In the genomic region with DNA sequence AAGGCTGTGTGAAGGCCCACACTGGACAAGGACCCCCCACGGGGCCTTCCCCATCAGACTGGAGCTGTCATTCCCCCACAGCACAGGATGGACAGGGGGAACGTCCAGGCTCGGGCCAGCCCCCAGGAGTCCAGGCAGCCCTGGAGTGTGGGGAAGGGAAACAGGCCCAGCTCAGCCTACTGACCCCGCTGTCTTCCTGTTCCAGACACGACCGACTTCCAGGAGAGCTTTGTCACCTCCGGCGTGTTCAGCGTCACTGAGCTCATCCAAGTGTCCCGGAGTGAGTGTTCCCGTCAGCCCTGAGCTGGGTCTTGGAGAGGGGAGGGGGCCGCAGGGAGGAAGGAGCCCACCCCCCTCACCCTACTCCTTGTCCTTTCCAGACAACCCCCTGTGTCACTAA, we compare ENCODE assay signal across 20 cellular contexts. TPM values are rescaled to one million over a fixed set of nuclear protein-coding genes. Genes with fewer than 3 reads are reported as not detected.
DNase-seq lines count a peak whose midpoint lies in the region; ATAC-seq and TF ChIP-seq lines count a peak whose summit lies in the region.
"Had no signal": no experiment of that assay in that cellular context is flagged by ENCODE, and none has a peak within 500 bp of the region (broad histone marks: within the 10 kb centered on the region; RNA-seq: fewer than 3 reads in every experiment).

No MANE protein-coding gene starts in this region.

- H3K36me3 ChIP-seq in neural progenitor cell (no peaks in the 10 kb centered on the region), thoracic aorta (peaks cover 30% of the 10 kb centered on the region)

- TF ChIP-seq CTCF in neural progenitor cell (IDR thresholded peaks at IDR 0.05) = no peak
- no peak for TF ChIP-seq CTCF in thoracic aorta (IDR thresholded peaks at IDR 0.05)
- no peak for TF ChIP-seq CTCF in WTC11 (IDR thresholded peaks at IDR 0.05)

- peaks cover 10% of the 10 kb centered on the region for H3K4me1 Mint-ChIP-seq in activated T-helper 17 cell treated with anti-CD3 and anti-CD28 coated beads, Interleukin-2, amount 50 U/mL, for 72 hours
- H3K4me1 Mint-ChIP-seq in neural progenitor cell (peaks cover 14% of the 10 kb centered on the region), WTC11 (peaks cover 9% of the 10 kb centered on the region)

- no peak overlapping the region for H3K4me2 ChIP-seq in neural progenitor cell

- no peaks in the 10 kb centered on the region for H3K27me3 ChIP-seq in neural progenitor cell
- no peaks in the 10 kb centered on the region for H3K27me3 ChIP-seq in thoracic aorta (replicated peaks; ENCODE audit: insufficient read depth)
- H3K27me3 ChIP-seq: pancreas had no signal

- H3K27ac ChIP-seq in neural progenitor cell (no peak overlapping the region), thoracic aorta (peak overlapping the region; percentile 58 to 84)

- H3K27ac Mint-ChIP-seq in activated T-helper 17 cell treated with anti-CD3 and anti-CD28 coated beads, Interleukin-2, amount 50 U/mL, for 72 hours = no peak overlapping the region
- H3K27ac Mint-ChIP-seq in neural progenitor cell = no peak overlapping the region
- H3K27ac Mint-ChIP-seq in WTC11 = no peak overlapping the region

- no peaks in the 10 kb centered on the region for H3K79me2 ChIP-seq in neural progenitor cell (ENCODE audit: low read depth)

- ATAC-seq in activated T-helper 17 cell treated with anti-CD3 and anti-CD28 coated beads, Interleukin-2, amount 50 U/mL, for 72 hours (replicated peaks) = no peak
- ATAC-seq in thoracic aorta (ENCODE audit: insufficient number of reproducible peaks, low FRiP score, low read depth) (no peak), HG03521 (IDR thresholded peaks at IDR 0.05; ENCODE audit: unreplicated experiment) (no peak), WTC11 (no peak)
- ATAC-seq: HCT116, pancreas had no signal

- H4K20me1 ChIP-seq in neural progenitor cell (ENCODE audit: low read depth) = no peaks in the 10 kb centered on the region

- H3F3A ChIP-seq in neural progenitor cell (ENCODE audit: low read depth) = no peaks in the 10 kb centered on the region

- peaks cover 29% of the 10 kb centered on the region for H3K36me3 Mint-ChIP-seq in activated T-helper 17 cell treated with anti-CD3 and anti-CD28 coated beads, Interleukin-2, amount 50 U/mL, for 72 hours (ENCODE audit: low read depth)
- H3K36me3 Mint-ChIP-seq in neural progenitor cell (no peaks in the 10 kb centered on the region), WTC11 (no peaks in the 10 kb centered on the region)
- H3K36me3 Mint-ChIP-seq: activated naive CD4-positive, alpha-beta T cell treated with anti-CD3 and anti-CD28 coated beads, Interleukin-2, amount 50 U/mL, for 24 hours had no signal

- POLR2A ChIA-PET in WTC11 (lab: Charles Lee) = no interaction called here

- DNase-seq in dermis blood vessel endothelial cell = peak; percentile 61
- DNase-seq in neural progenitor cell (ENCODE audit: low spot score) = peak; percentile 40
- DNase-seq in thoracic aorta (ENCODE audit: low spot score) = no peak
- DNase-seq in WTC11 (ENCODE audit: low spot score) = no peak
- no peak for DNase-seq in HuH-7.5 (ENCODE audit: low spot score)
- DNase-seq: activated T-cell treated with anti-CD3 and anti-CD28 coated beads, Interleukin-2, amount 50 U/mL, for 1 hour; effector CD4-positive, alpha-beta T cell; EL; hippocampal formation; Karpas-422; NCI-H1417; pancreas; stimulated activated CD4-positive, alpha-beta T cell treated with anti-CD3 and anti-CD28 coated beads, Interleukin-15, amount 100 ng/mL, for 24 hours; stimulated activated naive CD4-positive, alpha-beta T cell treated with Interleukin-2 at 50 U/mL for 16 hours had no signal

- H3K4me3 Mint-ChIP-seq in activated T-helper 17 cell treated with anti-CD3 and anti-CD28 coated beads, Interleukin-2, amount 50 U/mL, for 72 hours = peak overlapping the region; percentile 94
- no peak overlapping the region for H3K4me3 Mint-ChIP-seq in neural progenitor cell
- H3K4me3 Mint-ChIP-seq in WTC11 = no peak overlapping the region

- no peaks in the 10 kb centered on the region for H3K9me3 ChIP-seq in neural progenitor cell (ENCODE audit: low read depth)
- H3K9me3 ChIP-seq in thoracic aorta = no peaks in the 10 kb centered on the region
- H3K9me3 ChIP-seq: pancreas had no signal

- no peaks in the 10 kb centered on the region for H3K9me3 Mint-ChIP-seq in activated T-helper 17 cell treated with anti-CD3 and anti-CD28 coated beads, Interleukin-2, amount 50 U/mL, for 72 hours
- H3K9me3 Mint-ChIP-seq in neural progenitor cell (no peaks in the 10 kb centered on the region), WTC11 (0 out of 2 replicates have a peak, but pooled peaks cover 6% of the 10 kb centered on the region)
- H3K9me3 Mint-ChIP-seq: activated naive CD4-positive, alpha-beta T cell treated with anti-CD3 and anti-CD28 coated beads, Interleukin-2, amount 50 U/mL, for 24 hours had no signal

- CTCF ChIA-PET in WTC11 (lab: Charles Lee) = interaction anchor here (0.6 to 1.4 kb wide), 3 partner anchors 47 to 1430 kb away, joined by 3 to 5 read pairs (median 4); a partner anchor contains a TSS

- H3K9ac ChIP-seq in neural progenitor cell = no peak overlapping the region

- no peaks in the 10 kb centered on the region for H3K4me1 ChIP-seq in neural progenitor cell
- peaks cover 28 to 64% of the 10 kb centered on the region in 2 donors for H3K4me1 ChIP-seq in thoracic aorta (ENCODE audit: control insufficient read depth in 1 of 2, low read depth in 2 of 2)

- H2AFZ ChIP-seq in neural progenitor cell (replicated peaks) = no peak overlapping the region

- no peaks in the 10 kb centered on the region for H3K27me3 Mint-ChIP-seq in activated T-helper 17 cell treated with anti-CD3 and anti-CD28 coated beads, Interleukin-2, amount 50 U/mL, for 72 hours
- H3K27me3 Mint-ChIP-seq in neural progenitor cell (ENCODE audit: insufficient read depth, low read depth) (peaks cover 18% of the 10 kb centered on the region), WTC11 (ENCODE audit: low read depth) (peaks cover 6% of the 10 kb centered on the region; the same call in 1 of the 2 replicates)
- H3K27me3 Mint-ChIP-seq: activated naive CD4-positive, alpha-beta T cell treated with anti-CD3 and anti-CD28 coated beads, Interleukin-2, amount 50 U/mL, for 24 hours had no signal

- no peak overlapping the region for H3K4me3 ChIP-seq in neural progenitor cell
- H3K4me3 ChIP-seq in thoracic aorta = no peak overlapping the region
- H3K4me3 ChIP-seq: pancreas had no signal

TF ChIP-seq in WTC11, 78 proteins besides CTCF, POLR2A, EP300 and RAD21:
- TF ChIP-seq ZNF317 (CRISPR knock-in tag; IDR thresholded peaks at IDR 0.05; ENCODE audit: borderline replicate concordance, low read depth) (no peak), FOXP1 (CRISPR knock-in tag; IDR thresholded peaks at IDR 0.05; ENCODE audit: borderline replicate concordance) (no peak), PRRX2 (CRISPR knock-in tag; IDR thresholded peaks at IDR 0.05) (no peak), TEAD1 (CRISPR knock-in tag; IDR thresholded peaks at IDR 0.05) (no peak), GABPB1 (CRISPR knock-in tag; IDR thresholded peaks at IDR 0.05) (no peak), TCF7 (CRISPR knock-in tag; IDR thresholded peaks at IDR 0.05; ENCODE audit: low read depth) (no peak), ZNF671 (CRISPR knock-in tag; IDR thresholded peaks at IDR 0.05) (no peak), ZNF396 (CRISPR knock-in tag; IDR thresholded peaks at IDR 0.05; ENCODE audit: borderline replicate concordance) (no peak), IRF2 (CRISPR knock-in tag; IDR thresholded peaks at IDR 0.05; ENCODE audit: borderline replicate concordance, low read depth) (no peak)
- TF ChIP-seq, protein P1, sequence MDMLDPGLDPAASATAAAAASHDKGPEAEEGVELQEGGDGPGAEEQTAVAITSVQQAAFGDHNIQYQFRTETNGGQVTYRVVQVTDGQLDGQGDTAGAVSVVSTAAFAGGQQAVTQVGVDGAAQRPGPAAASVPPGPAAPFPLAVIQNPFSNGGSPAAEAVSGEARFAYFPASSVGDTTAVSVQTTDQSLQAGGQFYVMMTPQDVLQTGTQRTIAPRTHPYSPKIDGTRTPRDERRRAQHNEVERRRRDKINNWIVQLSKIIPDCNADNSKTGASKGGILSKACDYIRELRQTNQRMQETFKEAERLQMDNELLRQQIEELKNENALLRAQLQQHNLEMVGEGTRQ (CRISPR knock-in tag; IDR thresholded peaks at IDR 0.05) = no peak
- TF ChIP-seq, protein P2, sequence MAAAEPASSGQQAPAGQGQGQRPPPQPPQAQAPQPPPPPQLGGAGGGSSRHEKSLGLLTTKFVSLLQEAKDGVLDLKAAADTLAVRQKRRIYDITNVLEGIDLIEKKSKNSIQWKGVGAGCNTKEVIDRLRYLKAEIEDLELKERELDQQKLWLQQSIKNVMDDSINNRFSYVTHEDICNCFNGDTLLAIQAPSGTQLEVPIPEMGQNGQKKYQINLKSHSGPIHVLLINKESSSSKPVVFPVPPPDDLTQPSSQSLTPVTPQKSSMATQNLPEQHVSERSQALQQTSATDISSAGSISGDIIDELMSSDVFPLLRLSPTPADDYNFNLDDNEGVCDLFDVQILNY (CRISPR knock-in tag; IDR thresholded peaks at IDR 0.05) = no peak

RNA-seq across cellular contexts. Expression of a gene that starts 47.0 kb away (rescaled TPM):
- total RNA-seq in activated T-helper 17 cell treated with anti-CD3 and anti-CD28 coated beads, Interleukin-2, amount 50 U/mL, for 72 hours = 1 to 10 TPM in 1 of 2 donors, not detected in 1; 1.6 TPM
- total RNA-seq in dermis blood vessel endothelial cell (not detected in 2 replicates), neural progenitor cell (ENCODE audit: low replicate concordance) (0.81 and 1.7 TPM in 2 replicates), thoracic aorta (not detected), WTC11 (2021) (2.8 to 9.9 TPM (median 7.4 TPM) in 3 replicates)
- total RNA-seq: fibroblast of lung, myocyte had no signal

RNA-seq across cellular contexts. Expression of a gene that starts 49.9 kb away (rescaled TPM):
- not detected for total RNA-seq in activated T-helper 17 cell treated with anti-CD3 and anti-CD28 coated beads, Interleukin-2, amount 50 U/mL, for 72 hours
- total RNA-seq in dermis blood vessel endothelial cell (not detected in 2 replicates), neural progenitor cell (ENCODE audit: low replicate concordance) (not detected in 2 replicates), thoracic aorta (not detected), WTC11 (2021) (not detected in 3 replicates)
- total RNA-seq: fibroblast of lung, myocyte, pancreas had no signal

Comparison
In these comparisons a context has a peak if more than half of its experiments do, and no peak if none do; other contexts are left out.
1. DNase-seq: peak in dermis blood vessel endothelial cell (single experiment) and neural progenitor cell (single experiment); none in thoracic aorta (single experiment), WTC11 (single experiment) and HuH-7.5 (single experiment).